23 cellular contexts compared by ENCODE assay signal in the genomic region with DNA sequence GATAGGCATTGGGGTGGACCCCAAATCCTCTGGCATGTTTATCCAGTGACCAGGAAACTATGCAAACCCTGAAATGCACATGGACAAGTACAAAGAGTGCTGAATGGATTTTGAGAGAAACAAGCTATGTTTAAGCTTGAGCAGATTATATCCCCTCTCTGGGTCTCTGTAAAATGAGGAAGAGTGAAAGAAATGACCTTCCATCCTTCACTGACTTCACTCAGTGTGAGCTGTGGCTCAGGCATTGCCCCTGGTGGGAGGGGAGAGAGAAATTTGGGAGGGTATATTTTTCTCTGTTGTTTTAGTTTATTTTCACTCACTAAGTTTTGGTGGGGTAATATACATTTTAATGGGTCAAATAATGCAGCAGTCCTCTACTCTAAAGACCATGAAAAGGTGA.
DNase-seq lines count a peak whose midpoint lies in the region; ATAC-seq and TF ChIP-seq lines count a peak whose summit lies in the region.
"Had no signal": no experiment of that assay in that cellular context is flagged by ENCODE, and none has a peak within 500 bp of the region (broad histone marks: within the 10 kb centered on the region; RNA-seq: fewer than 3 reads in every experiment).

No MANE protein-coding gene starts in this region.

- H2AFZ ChIP-seq in OCI-LY7 (ENCODE audit: low read length), result no peak overlapping the region

- no peak for TF ChIP-seq EP300 in gastroesophageal sphincter (IDR thresholded peaks at IDR 0.05)

- BruUV-seq in OCI-LY7 (replicated peaks; lab: Mats Ljungman, UMichigan), result no TSS peak

- H3K36me3 ChIP-seq in DOHH2 (ENCODE audit: control insufficient read depth, low read length) (peaks cover 10% of the 10 kb centered on the region; the same call in 1 of the 2 replicates), OCI-LY7 (ENCODE audit: insufficient read depth, low read length) (peaks cover 19% of the 10 kb centered on the region), mucosa of descending colon (ENCODE audit: low read depth) (no peaks in the 10 kb centered on the region), gastroesophageal sphincter (no peaks in the 10 kb centered on the region), brain microvascular endothelial cell (replicated peaks) (no peaks in the 10 kb centered on the region)
- H3K36me3 ChIP-seq: MG63 had no signal

- peak; percentile 16 for ATAC-seq in mucosa of descending colon
- ATAC-seq in GM19455 (IDR thresholded peaks at IDR 0.05; ENCODE audit: unreplicated experiment), result no peak
- no peak for ATAC-seq in gastroesophageal sphincter
- ATAC-seq in GM18870 (IDR thresholded peaks at IDR 0.05; ENCODE audit: unreplicated experiment), result no peak
- ATAC-seq: Panc1, SK-N-SH treated with all-trans-retinoic acid at 6 μM for 48 hours, T-cell had no signal

- peaks cover 43% of the 10 kb centered on the region for H3F3A ChIP-seq in DOHH2 (ENCODE audit: control insufficient read depth, insufficient read depth)

- no peaks in the 10 kb centered on the region for H3K9me3 ChIP-seq in DOHH2 (ENCODE audit: control insufficient read depth, insufficient read depth, low read length)
- peaks cover 18% of the 10 kb centered on the region; the same call in 1 of the 2 replicates for H3K9me3 ChIP-seq in OCI-LY7 (ENCODE audit: low read length)
- no peaks in the 10 kb centered on the region for H3K9me3 ChIP-seq in mucosa of descending colon
- H3K9me3 ChIP-seq in gastroesophageal sphincter, result no peaks in the 10 kb centered on the region
- H3K9me3 ChIP-seq: Caco-2 had no signal

- DNase-seq in OCI-LY7 (ENCODE audit: low spot score), result peak; percentile 67
- no peak for DNase-seq in mucosa of descending colon
- no peak for DNase-seq in brain microvascular endothelial cell
- DNase-seq: Caco-2; CD4-positive, alpha-beta memory T cell; DMS153; GDM1; H7; MG63; NCI-H1092; NCI-H1436; NCI-H187 treated with DMSO at 0.1 percent for 48 hours; NCI-H2107; NCI-H226; NCI-H510A treated with DMSO at 0.1 percent for 48 hours; NCI-H748 treated with DMSO at 0.1 percent for 48 hours; T-cell had no signal

- H3K79me2 ChIP-seq in DOHH2 (ENCODE audit: control insufficient read depth, low read length) (peaks cover 30% of the 10 kb centered on the region), OCI-LY7 (ENCODE audit: insufficient read depth, low read depth, low read length) (peaks cover 17% of the 10 kb centered on the region; the same call in 1 of the 2 replicates)

- POLR2A ChIA-PET in OCI-LY7 (lab: Charles Lee), result interaction anchor here (0.6 to 1.1 kb wide), 7 partner anchors 10 to 909 kb away, joined by 3 to 5 read pairs (median 3); no protein-coding TSS in a partner anchor

- intact Hi-C loops in OCI-LY7 (cut with micrococcal nuclease; ENCODE audit: unreplicated experiment), result no loop called here
- intact Hi-C loops in mucosa of descending colon (cut with DNase I, micrococcal nuclease), result no loop called here

- in situ Hi-C loops in brain microvascular endothelial cell (cut with HindIII; ENCODE audit: low pct_ligation_motif_present, low sequenced_read_pairs), result no loop called here

- H3K27me3 ChIP-seq in DOHH2 (ENCODE audit: control insufficient read depth, low read length) (no peaks in the 10 kb centered on the region), gastroesophageal sphincter (peaks cover 6% of the 10 kb centered on the region), brain microvascular endothelial cell (replicated peaks) (no peaks in the 10 kb centered on the region)
- H3K27me3 ChIP-seq: MG63 had no signal

- H3K4me3 ChIP-seq in DOHH2 (ENCODE audit: low read length), result peak overlapping the region; percentile 14
- H3K4me3 ChIP-seq in OCI-LY7 (ENCODE audit: low read depth, low read length, poor library complexity, severe bottlenecking), result peak overlapping the region; percentile 23
- H3K4me3 ChIP-seq in mucosa of descending colon, result no peak overlapping the region
- no peak overlapping the region for H3K4me3 ChIP-seq in gastroesophageal sphincter
- no peak overlapping the region for H3K4me3 ChIP-seq in brain microvascular endothelial cell (ENCODE audit: low read depth, low read length)
- H3K4me3 ChIP-seq: MG63 had no signal

- CTCF ChIA-PET in OCI-LY7 (lab: Charles Lee; ENCODE audit: unreplicated experiment), result interaction anchor here (0.6 to 1.5 kb wide), 2 partner anchors 43 to 60 kb away, joined by 3 read pairs; no protein-coding TSS in a partner anchor

- peak overlapping the region; percentile 89 for H3K27ac ChIP-seq in DOHH2 (ENCODE audit: low read depth, low read length)
- H3K27ac ChIP-seq in OCI-LY7 (ENCODE audit: low read depth, low read length, poor library complexity, severe bottlenecking), result peak overlapping the region; percentile 94
- H3K27ac ChIP-seq in gastroesophageal sphincter, result no peak overlapping the region
- H3K27ac ChIP-seq in brain microvascular endothelial cell, result no peak overlapping the region

- H3K4me2 ChIP-seq in DOHH2 (ENCODE audit: low read length) (peak overlapping the region; percentile 45), OCI-LY7 (ENCODE audit: low read length) (peak overlapping the region; percentile 92)

- no peak for TF ChIP-seq CTCF in DOHH2 (IDR thresholded peaks at IDR 0.05; ENCODE audit: low read depth, low read length, poor library complexity, severe bottlenecking)
- no peak for TF ChIP-seq CTCF in OCI-LY7 (conservative IDR thresholded peaks at IDR 0.05; ENCODE audit: low read length)
- no peak for TF ChIP-seq CTCF in mucosa of descending colon (IDR thresholded peaks at IDR 0.05)
- TF ChIP-seq CTCF in gastroesophageal sphincter (IDR thresholded peaks at IDR 0.05), result no peak
- TF ChIP-seq CTCF in brain microvascular endothelial cell (IDR thresholded peaks at IDR 0.05; ENCODE audit: low read depth, low read length, missing control alignments), result no peak

- H3K4me1 ChIP-seq in DOHH2 (ENCODE audit: control insufficient read depth, low read length) (peaks cover 99% of the 10 kb centered on the region), OCI-LY7 (ENCODE audit: insufficient read depth, low read length, poor library complexity, severe bottlenecking) (peaks cover 98% of the 10 kb centered on the region), mucosa of descending colon (ENCODE audit: low read depth) (no peaks in the 10 kb centered on the region), gastroesophageal sphincter (peaks cover 0 to 9% (median 4%) of the 10 kb centered on the region in 3 donors)
- H3K4me1 ChIP-seq: Caco-2 had no signal

- no peak for TF ChIP-seq POLR2A in gastroesophageal sphincter (IDR thresholded peaks at IDR 0.05)

- no peaks in the 10 kb centered on the region for H4K20me1 ChIP-seq in DOHH2 (ENCODE audit: control insufficient read depth, insufficient read depth, low read depth, low read length)
- H4K20me1 ChIP-seq in OCI-LY7 (ENCODE audit: insufficient read depth, low read length), result no peaks in the 10 kb centered on the region

- H3K9me2 ChIP-seq in DOHH2 (replicated peaks; ENCODE audit: control insufficient read depth, low read length) (no peaks in the 10 kb centered on the region), OCI-LY7 (ENCODE audit: insufficient read depth, low read length) (no peaks in the 10 kb centered on the region)

Comparison
In these comparisons a context has a peak if more than half of its experiments do, and no peak if none do; other contexts are left out.
1. H3K27ac ChIP-seq: peak in DOHH2 (single experiment) and OCI-LY7 (single experiment); none in gastroesophageal sphincter (0 of 4) and brain microvascular endothelial cell (single experiment).
2. H3K4me3 ChIP-seq: peak in DOHH2 (single experiment) and OCI-LY7 (single experiment); none in mucosa of descending colon (single experiment), gastroesophageal sphincter (0 of 2) and brain microvascular endothelial cell (single experiment).